Comparison of ENCODE assay signal across 16 cellular contexts in the genomic region with DNA sequence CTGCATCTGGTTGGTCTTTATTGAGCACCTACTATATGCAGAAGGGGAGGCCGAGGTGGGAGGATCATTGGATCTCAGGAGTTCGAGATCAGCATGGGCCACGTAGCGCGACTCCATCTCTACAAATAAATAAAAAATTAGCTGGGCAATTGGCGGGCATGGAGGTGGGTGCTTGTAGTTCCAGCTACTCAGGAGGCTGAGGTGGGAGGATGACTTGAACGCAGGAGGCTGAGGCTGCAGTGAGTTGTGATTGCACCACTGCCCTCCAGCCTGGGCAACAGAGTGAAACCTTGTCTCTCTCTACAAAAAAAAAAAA. TPM values are rescaled to one million over a fixed set of nuclear protein-coding genes. Genes with fewer than 3 reads are reported as not detected.
DNase-seq lines count a peak whose midpoint lies in the region; ATAC-seq, FAIRE-seq and TF ChIP-seq lines count a peak whose summit lies in the region.
"Had no signal": no experiment of that assay in that cellular context is flagged by ENCODE, and none has a peak within 500 bp of the region (broad histone marks: within the 10 kb centered on the region; RNA-seq: fewer than 3 reads in every experiment).

No MANE protein-coding gene starts in this region.

- H3K27ac ChIP-seq in MM.1S (ENCODE audit: low read length): no peak overlapping the region
- H3K27ac ChIP-seq in GM12878 (ENCODE audit: control insufficient read depth, insufficient read depth): no peak overlapping the region
- H3K27ac ChIP-seq in neutrophil: peak overlapping the region; percentile 88
- H3K27ac ChIP-seq in pancreas: no peak overlapping the region
- H3K27ac ChIP-seq: brain microvascular endothelial cell, upper lobe of right lung had no signal

- no TSS peak for BruUV-seq in GM12878 (replicated peaks; lab: Mats Ljungman, UMichigan)

- peak overlapping the region; percentile 48 for H3K4me3 ChIP-seq in MM.1S (ENCODE audit: low read length)
- H3K4me3 ChIP-seq in GM12878: no peak overlapping the region
- H3K4me3 ChIP-seq in neutrophil (ENCODE audit: low read depth in 1 of 2, low read length in 1 of 2): peak overlapping the region; percentile 45 to 56
- no peak overlapping the region for H3K4me3 ChIP-seq in pancreas
- H3K4me3 ChIP-seq: smooth muscle cell had no signal

- H3K27me3 ChIP-seq in MM.1S (replicated peaks; ENCODE audit: insufficient read depth, low read length): peaks cover 23% of the 10 kb centered on the region
- H3K27me3 ChIP-seq in GM12878 (replicated peaks in 1 of 2; ENCODE audit: control insufficient read depth in 2 of 2, insufficient read depth in 2 of 2, low read length in 1 of 2): no peaks in the 10 kb centered on the region; a peak in 1 of 4 replicates
- peaks cover 38% of the 10 kb centered on the region for H3K27me3 ChIP-seq in neutrophil
- no peaks in the 10 kb centered on the region for H3K27me3 ChIP-seq in pancreas
- H3K27me3 ChIP-seq: upper lobe of right lung had no signal

- TF ChIP-seq RAD21 in GM12878 (IDR thresholded peaks at IDR 0.05; ENCODE audit: insufficient read depth, low read depth, low read length): no peak

- no peak for DNase-seq in T-helper 1 cell
- no peak for DNase-seq in MM.1S
- DNase-seq in GM12878 (ENCODE audit: low read depth, low spot score): no peak
- no peak for DNase-seq in NCI-H1048 (lab: John Stamatoyannopoulos, UW)
- DNase-seq in pancreas: no peak
- DNase-seq: NCI-H510A had no signal

- no peaks in the 10 kb centered on the region for H3K9me2 ChIP-seq in MM.1S (replicated peaks; ENCODE audit: insufficient read depth, low read length)

- intact Hi-C loops in GM12878 (cut with micrococcal nuclease; ENCODE audit: unreplicated experiment) (loop anchor here (2.0 to 5.0 kb wide), 3 partner anchors 92 to 134 kb away; partner anchors contain the start of gene WDR18), pancreas (cut with DNase I) (loop anchor here in 1 of 3 donors (5.0 to 10.0 kb wide), 2 partner anchors 91 to 122 kb away; partner anchors contain the start of gene WDR18)

- H3K4me1 ChIP-seq in MM.1S (ENCODE audit: low read length): peaks cover 5% of the 10 kb centered on the region
- peaks cover 10% of the 10 kb centered on the region for H3K4me1 ChIP-seq in GM12878 (ENCODE audit: control insufficient read depth, insufficient read depth, low read length)
- peaks cover 48 to 57% of the 10 kb centered on the region in 2 experiments for H3K4me1 ChIP-seq in neutrophil (ENCODE audit: control insufficient read depth in 1 of 2, insufficient read depth in 1 of 2, low read depth in 1 of 2, low read length in 1 of 2)
- H3K4me1 ChIP-seq in pancreas: peaks cover 0 to 3% (median 0%) of the 10 kb centered on the region in 3 donors

- peaks cover 13% of the 10 kb centered on the region for H3K27me3 Mint-ChIP-seq in T-helper 1 cell treated with Interleukin-12 subunit alpha and Interleukin-12 subunit beta and Interleukin-4 antibody, amounts not matched to agents 30 μg/mL and 1 μg/mL, for 36 hours (ENCODE audit: low read depth)

- POLR2A ChIA-PET in GM12878 (lab: Charles Lee): interaction anchor here (0.5 to 1.6 kb wide), 9 partner anchors 15 to 406 kb away, joined by 3 to 6 read pairs (median 3); partner anchors contain the start of gene CIRBP

- no peak overlapping the region for H3K9ac ChIP-seq in MM.1S (ENCODE audit: low read length)
- H3K9ac ChIP-seq in GM12878 (ENCODE audit: control insufficient read depth, insufficient read depth, low read length): no peak overlapping the region

- no peak for TF ChIP-seq EP300 in GM12878 (IDR thresholded peaks at IDR 0.05; ENCODE audit: borderline replicate concordance in 1 of 2, control insufficient read depth in 1 of 2, low read depth in 2 of 2, low read length in 2 of 2)

- H3K9me3 Mint-ChIP-seq in T-helper 1 cell treated with Interleukin-12 subunit alpha and Interleukin-12 subunit beta and Interleukin-4 antibody, amounts not matched to agents 30 μg/mL and 1 μg/mL, for 36 hours: no peaks in the 10 kb centered on the region

- no peak for TF ChIP-seq POLR2A in GM12878 (IDR thresholded peaks at IDR 0.05; ENCODE audit: low read depth, low read length)

- H3K4me3 Mint-ChIP-seq in T-helper 1 cell treated with Interleukin-12 subunit alpha and Interleukin-12 subunit beta and Interleukin-4 antibody, amounts not matched to agents 30 μg/mL and 1 μg/mL, for 36 hours: peak overlapping the region; percentile 57

- CTCF ChIA-PET in GM12878 (lab: Yijun Ruan, JAX): interaction anchor here (0.6 to 2.8 kb wide), 23 partner anchors 8 to 378 kb away, joined by 3 to 50 read pairs (median 5); partner anchors contain the start of genes ARHGAP45, ATP5F1D, KISS1R and MED16

- no peak for FAIRE-seq in GM12878 (lab: Jason Lieb, UNC)
- FAIRE-seq in pancreas (lab: Jason Lieb, UNC): no peak

- 60% methylated on average over 7 of the region's 7 CpGs for WGBS in GM12878 (ENCODE audit: insufficient coverage, insufficient replicate concordance, low lambda C conversion rate, missing lambda C conversion rate)
- 67 to 77% methylated on average over 7 of the region's 7 CpGs for WGBS in pancreas, 2 donors

- H3K27ac Mint-ChIP-seq in T-helper 1 cell treated with Interleukin-12 subunit alpha and Interleukin-12 subunit beta and Interleukin-4 antibody, amounts not matched to agents 30 μg/mL and 1 μg/mL, for 36 hours: peak overlapping the region; percentile 78

- H3K36me3 Mint-ChIP-seq in T-helper 1 cell treated with Interleukin-12 subunit alpha and Interleukin-12 subunit beta and Interleukin-4 antibody, amounts not matched to agents 30 μg/mL and 1 μg/mL, for 36 hours (ENCODE audit: low read depth): peaks cover 6% of the 10 kb centered on the region

- in situ Hi-C loops in GM12878 (cut with MboI): no loop called here

- H3K79me2 ChIP-seq in MM.1S (ENCODE audit: low read length): no peaks in the 10 kb centered on the region
- H3K79me2 ChIP-seq in GM12878 (ENCODE audit: control insufficient read depth, insufficient read depth, low read length): no peaks in the 10 kb centered on the region

- H3K4me1 Mint-ChIP-seq in T-helper 1 cell treated with Interleukin-12 subunit alpha and Interleukin-12 subunit beta and Interleukin-4 antibody, amounts not matched to agents 30 μg/mL and 1 μg/mL, for 36 hours (ENCODE audit: low read depth): peaks cover 5% of the 10 kb centered on the region

- H3K36me3 ChIP-seq in MM.1S (replicated peaks; ENCODE audit: insufficient read depth, low read length) (no peaks in the 10 kb centered on the region), GM12878 (ENCODE audit: control insufficient read depth in 2 of 2, insufficient read depth in 2 of 2, low read length in 1 of 2) (no peaks in the 10 kb centered on the region), neutrophil (peaks cover 15% of the 10 kb centered on the region), pancreas (peaks cover 0 to 6% (median 1%) of the 10 kb centered on the region in 3 donors)

- RAD21 ChIA-PET in GM12878 (lab: Charles Lee; ENCODE audit: unreplicated experiment): interaction anchor here (0.8 to 4.5 kb wide), 14 partner anchors 14 to 200 kb away, joined by 3 to 46 read pairs (median 8); partner anchors contain the start of genes KISS1R, MED16, RNF126 and RNU6-9

- H4K20me1 ChIP-seq in MM.1S (ENCODE audit: insufficient read depth, low read length): 0 out of 2 replicates have a peak, but pooled peaks cover 3% of the 10 kb centered on the region
- H4K20me1 ChIP-seq in GM12878 (ENCODE audit: control insufficient read depth, insufficient read depth): no peaks in the 10 kb centered on the region

- H2AFZ ChIP-seq in MM.1S (ENCODE audit: low read length) (0 out of 2 replicates have a peak overlapping the region, but pooled peaks have one; percentile 78), GM12878 (ENCODE audit: control insufficient read depth, low read depth, low read length) (no peak overlapping the region)

- SMC1A ChIA-PET in GM12878 (lab: Charles Lee; ENCODE audit: uncharacterized antibody, unreplicated experiment): interaction anchor here (0.9 to 3.1 kb wide), 10 partner anchors 30 to 121 kb away, joined by 5 to 18 read pairs (median 12); partner anchors contain the start of genes KISS1R, MED16, RNU6-9 and WDR18

- H3K9me3 ChIP-seq in MM.1S (replicated peaks; ENCODE audit: insufficient read depth, low read length) (no peaks in the 10 kb centered on the region), GM12878 (replicated peaks; ENCODE audit: control insufficient read depth, insufficient read depth, low read length) (no peaks in the 10 kb centered on the region), neutrophil (no peaks in the 10 kb centered on the region), pancreas (no peaks in the 10 kb centered on the region)
- H3K9me3 ChIP-seq: upper lobe of right lung had no signal

- TF ChIP-seq CTCF in MM.1S (IDR thresholded peaks at IDR 0.05; ENCODE audit: low read length) (no peak), GM12878 (IDR thresholded peaks at IDR 0.05 in 2 of 3, conservative IDR thresholded peaks at IDR 0.05 in 1 of 3; ENCODE audit: control insufficient read depth in 2 of 3, extremely low read depth in 1 of 3, insufficient read depth in 1 of 3, low read depth in 3 of 3, low read length in 3 of 3) (no peak), neutrophil (IDR thresholded peaks at IDR 0.05) (no peak), pancreas (IDR thresholded peaks at IDR 0.05) (no peak)

- ATAC-seq in GM12878 (no peak), HG02642 (IDR thresholded peaks at IDR 0.05; ENCODE audit: poor library complexity, unreplicated experiment) (no peak), pancreas (no peak)

- H3F3A ChIP-seq in MM.1S (ENCODE audit: insufficient read depth, low read length): peaks cover 7% of the 10 kb centered on the region; the same call in 1 of the 2 replicates

- H3K4me2 ChIP-seq in MM.1S (ENCODE audit: low read depth, low read length): peak overlapping the region; percentile 94
- peak overlapping the region; percentile 66 for H3K4me2 ChIP-seq in GM12878 (ENCODE audit: control insufficient read depth, insufficient read depth)
- H3K4me2 ChIP-seq: smooth muscle cell had no signal

RNA-seq across cellular contexts. Expression of gene CFD, which starts 3.8 kb away (rescaled TPM):
- 1.2 TPM in 1 of 2 replicates, not detected in the other for total RNA-seq in GM12878 (2013; cell fraction: nucleolus; rRNA removed)
- total RNA-seq in GM12878 (2014; rRNA removed) (0.73 and 0.93 TPM in 2 replicates), GM12878 (2014; rRNA removed; fragmentation: Illumina TruSeq; extraction: Trizol) (not detected in 2 replicates), GM12878 (2021) (0.36 and 0.58 TPM in 2 replicates), pancreas (10 to 100 TPM in 2 of 6 donors, 1 to 10 TPM in 4; 2.5 to 48.8 (median 7.3) TPM)
- polyA plus RNA-seq in GM12878 (2011; ENCODE audit: low read depth): not detected
- polyA plus RNA-seq in GM12878 (2011; rRNA removed) (0.05 TPM in 1 of 2 replicates, not detected in the other), GM12878 (2014; fragmentation: Illumina TruSeq; extraction: Trizol) (not detected in 2 replicates), GM12878 (2014; fragmentation: Nextera tagmentation; extraction: Ambion mirVana) (under 1 TPM in 1 of 2 experiments, not detected in 1; 0.06 TPM), GM12878 (2014; rRNA removed) (1.2 TPM in 1 of 2 replicates, not detected in the other), GM12878 (2016; fragmentation: Nextera tagmentation; extraction: Ambion mirVana) (1 to 10 TPM in 1 of 2 experiments, under 1 TPM in 1; 0.40 to 1.1 TPM), pancreas (10 to 100 TPM; 27.8 to 48.1 TPM)
- polyA plus RNA-seq in GM12878 (2011; cell fraction: cytosol; rRNA removed): 0.15 and 0.47 TPM in 2 replicates
- polyA plus RNA-seq in GM12878 (2011; cell fraction: nucleus; rRNA removed): 0.25 and 0.42 TPM in 2 replicates
- polyA plus RNA-seq in GM12878 (2012): 0.67 and 0.69 TPM in 2 replicates
- not detected in 2 replicates for polyA minus RNA-seq in GM12878 (2011; rRNA and poly(A)+ RNA removed)
- 1.2 and 2.0 TPM in 2 replicates for polyA minus RNA-seq in GM12878 (2011; cell fraction: cytosol; rRNA and poly(A)+ RNA removed)
- not detected in 2 replicates for polyA minus RNA-seq in GM12878 (2011; cell fraction: nucleus; rRNA and poly(A)+ RNA removed)
- total RNA-seq: smooth muscle cell had no signal

RNA-seq across cellular contexts. Expression of gene ELANE, which starts 11.2 kb away (rescaled TPM):
- not detected in 2 replicates for total RNA-seq in GM12878 (2013; cell fraction: nucleolus; rRNA removed)
- total RNA-seq in GM12878 (2014; rRNA removed): not detected in 2 replicates
- total RNA-seq in GM12878 (2014; rRNA removed; fragmentation: Illumina TruSeq; extraction: Trizol): not detected in 2 replicates
- not detected in 2 replicates for total RNA-seq in GM12878 (2021)
- polyA plus RNA-seq in GM12878 (2011; ENCODE audit: low read depth): not detected
- not detected in 2 replicates for polyA plus RNA-seq in GM12878 (2011; rRNA removed)
- polyA plus RNA-seq in GM12878 (2011; cell fraction: cytosol; rRNA removed): not detected in 2 replicates
- polyA plus RNA-seq in GM12878 (2011; cell fraction: nucleus; rRNA removed): not detected in 2 replicates
- not detected in 2 replicates for polyA plus RNA-seq in GM12878 (2012)
- polyA plus RNA-seq in GM12878 (2014; fragmentation: Illumina TruSeq; extraction: Trizol): not detected in 2 replicates
- polyA plus RNA-seq in GM12878 (2014; fragmentation: Nextera tagmentation; extraction: Ambion mirVana): not detected
- polyA plus RNA-seq in GM12878 (2014; rRNA removed): not detected in 2 replicates
- polyA plus RNA-seq in GM12878 (2016; fragmentation: Nextera tagmentation; extraction: Ambion mirVana): not detected
- polyA minus RNA-seq in GM12878 (2011; rRNA and poly(A)+ RNA removed): not detected in 2 replicates
- polyA minus RNA-seq in GM12878 (2011; cell fraction: cytosol; rRNA and poly(A)+ RNA removed): not detected in 2 replicates
- polyA minus RNA-seq in GM12878 (2011; cell fraction: nucleus; rRNA and poly(A)+ RNA removed): not detected in 2 replicates
- under 1 TPM in 2 of 6 donors, not detected in 4; 0.16 to 0.35 TPM for total RNA-seq in pancreas
- under 1 TPM; 0.19 to 0.57 TPM for polyA plus RNA-seq in pancreas
- total RNA-seq: H4, HT-29, RPMI7951, smooth muscle cell had no signal
- polyA plus RNA-seq: smooth muscle cell had no signal

RNA-seq across cellular contexts. Expression of gene PRTN3, which starts 22.5 kb away (rescaled TPM):
- total RNA-seq in GM12878 (2013; cell fraction: nucleolus; rRNA removed): not detected in 2 replicates
- total RNA-seq in GM12878 (2014; rRNA removed): not detected in 2 replicates
- total RNA-seq in GM12878 (2014; rRNA removed; fragmentation: Illumina TruSeq; extraction: Trizol): not detected in 2 replicates
- not detected in 2 replicates for total RNA-seq in GM12878 (2021)
- polyA plus RNA-seq in GM12878 (2011; ENCODE audit: low read depth): not detected
- polyA plus RNA-seq in GM12878 (2011; rRNA removed): 0.08 TPM in 1 of 2 replicates, not detected in the other
- 0.10 TPM in 1 of 2 replicates, not detected in the other for polyA plus RNA-seq in GM12878 (2011; cell fraction: cytosol; rRNA removed)
- not detected in 2 replicates for polyA plus RNA-seq in GM12878 (2011; cell fraction: nucleus; rRNA removed)
- polyA plus RNA-seq in GM12878 (2012): not detected in 2 replicates
- not detected in 2 replicates for polyA plus RNA-seq in GM12878 (2014; fragmentation: Illumina TruSeq; extraction: Trizol)
- not detected for polyA plus RNA-seq in GM12878 (2014; fragmentation: Nextera tagmentation; extraction: Ambion mirVana)
- polyA plus RNA-seq in GM12878 (2014; rRNA removed): not detected in 2 replicates
- not detected for polyA plus RNA-seq in GM12878 (2016; fragmentation: Nextera tagmentation; extraction: Ambion mirVana)
- polyA minus RNA-seq in GM12878 (2011; rRNA and poly(A)+ RNA removed): not detected in 2 replicates
- not detected in 2 replicates for polyA minus RNA-seq in GM12878 (2011; cell fraction: cytosol; rRNA and poly(A)+ RNA removed)
- polyA minus RNA-seq in GM12878 (2011; cell fraction: nucleus; rRNA and poly(A)+ RNA removed): not detected in 2 replicates
- under 1 TPM in 1 of 6 donors, not detected in 5; 0.24 TPM for total RNA-seq in pancreas
- under 1 TPM in 1 of 2 donors, not detected in 1; 0.14 TPM for polyA plus RNA-seq in pancreas
- total RNA-seq: HT-29, left colon, RPMI7951, smooth muscle cell, upper lobe of right lung had no signal
- polyA plus RNA-seq: smooth muscle cell had no signal

RNA-seq across cellular contexts. Expression of gene MED16, which starts 29.7 kb away (rescaled TPM):
- total RNA-seq in GM12878 (2013; cell fraction: nucleolus; rRNA removed): 36.0 and 39.7 TPM in 2 replicates
- 10.7 and 14.5 TPM in 2 replicates for total RNA-seq in GM12878 (2014; rRNA removed)
- total RNA-seq in GM12878 (2014; rRNA removed; fragmentation: Illumina TruSeq; extraction: Trizol): 4.7 and 6.4 TPM in 2 replicates
- 48.2 and 49.4 TPM in 2 replicates for total RNA-seq in GM12878 (2021)
- 14.5 TPM for polyA plus RNA-seq in GM12878 (2011; ENCODE audit: low read depth)
- 3.8 and 12.7 TPM in 2 replicates for polyA plus RNA-seq in GM12878 (2011; rRNA removed)
- polyA plus RNA-seq in GM12878 (2011; cell fraction: cytosol; rRNA removed): 38.0 and 39.5 TPM in 2 replicates
- polyA plus RNA-seq in GM12878 (2011; cell fraction: nucleus; rRNA removed): 36.6 and 56.4 TPM in 2 replicates
- polyA plus RNA-seq in GM12878 (2012): 36.5 and 37.4 TPM in 2 replicates
- polyA plus RNA-seq in GM12878 (2014; fragmentation: Illumina TruSeq; extraction: Trizol): 0.19 and 3.5 TPM in 2 replicates
- 1 to 10 TPM in 1 of 2 experiments, under 1 TPM in 1; 0.56 to 3.5 TPM for polyA plus RNA-seq in GM12878 (2014; fragmentation: Nextera tagmentation; extraction: Ambion mirVana)
- polyA plus RNA-seq in GM12878 (2014; rRNA removed): 24.4 and 28.9 TPM in 2 replicates
- 10 to 100 TPM; 49.6 to 51.1 TPM for polyA plus RNA-seq in GM12878 (2016; fragmentation: Nextera tagmentation; extraction: Ambion mirVana)
- polyA minus RNA-seq in GM12878 (2011; rRNA and poly(A)+ RNA removed): 16.8 and 38.4 TPM in 2 replicates
- polyA minus RNA-seq in GM12878 (2011; cell fraction: cytosol; rRNA and poly(A)+ RNA removed): 31.8 and 34.9 TPM in 2 replicates
- 12.5 and 26.0 TPM in 2 replicates for polyA minus RNA-seq in GM12878 (2011; cell fraction: nucleus; rRNA and poly(A)+ RNA removed)
- 10 to 100 TPM; 23.0 to 46.5 (median 33.5) TPM for total RNA-seq in pancreas
- 100 to 1,000 TPM; 139 to 147 TPM for polyA plus RNA-seq in pancreas

RNA-seq across cellular contexts. Expression of gene RNU6-9, which starts 30.0 kb away (rescaled TPM):
- not detected in 2 replicates for total RNA-seq in GM12878 (2013; cell fraction: nucleolus; rRNA removed)
- not detected in 2 replicates for total RNA-seq in GM12878 (2014; rRNA removed)
- total RNA-seq in GM12878 (2014; rRNA removed; fragmentation: Illumina TruSeq; extraction: Trizol): not detected in 2 replicates
- not detected in 2 replicates for total RNA-seq in GM12878 (2021)
- polyA plus RNA-seq in GM12878 (2011; ENCODE audit: low read depth): not detected
- not detected in 2 replicates for polyA plus RNA-seq in GM12878 (2011; rRNA removed)
- polyA plus RNA-seq in GM12878 (2011; cell fraction: cytosol; rRNA removed): not detected in 2 replicates
- not detected in 2 replicates for polyA plus RNA-seq in GM12878 (2011; cell fraction: nucleus; rRNA removed)
- polyA plus RNA-seq in GM12878 (2012): not detected in 2 replicates
- not detected in 2 replicates for polyA plus RNA-seq in GM12878 (2014; fragmentation: Illumina TruSeq; extraction: Trizol)
- not detected for polyA plus RNA-seq in GM12878 (2014; fragmentation: Nextera tagmentation; extraction: Ambion mirVana)
- polyA plus RNA-seq in GM12878 (2014; rRNA removed): not detected in 2 replicates
- polyA plus RNA-seq in GM12878 (2016; fragmentation: Nextera tagmentation; extraction: Ambion mirVana): not detected
- polyA minus RNA-seq in GM12878 (2011; rRNA and poly(A)+ RNA removed): 1,322 TPM in 1 of 2 replicates, not detected in the other
- polyA minus RNA-seq in GM12878 (2011; cell fraction: cytosol; rRNA and poly(A)+ RNA removed): not detected in 2 replicates
- polyA minus RNA-seq in GM12878 (2011; cell fraction: nucleus; rRNA and poly(A)+ RNA removed): under 0.01 TPM in 1 of 2 replicates, not detected in the other
- not detected for total RNA-seq in pancreas
- not detected for polyA plus RNA-seq in pancreas
- total RNA-seq: H4, HT-29, left colon, RPMI7951, smooth muscle cell, upper lobe of right lung had no signal
- polyA plus RNA-seq: smooth muscle cell had no signal

Comparison
In these comparisons a context has a peak if more than half of its experiments do, and no peak if none do; other contexts are left out.
1. H3K4me3 ChIP-seq: peak in MM.1S (single experiment) and neutrophil (2 of 2); none in GM12878 (single experiment) and pancreas (0 of 4).